In the genomic region with DNA sequence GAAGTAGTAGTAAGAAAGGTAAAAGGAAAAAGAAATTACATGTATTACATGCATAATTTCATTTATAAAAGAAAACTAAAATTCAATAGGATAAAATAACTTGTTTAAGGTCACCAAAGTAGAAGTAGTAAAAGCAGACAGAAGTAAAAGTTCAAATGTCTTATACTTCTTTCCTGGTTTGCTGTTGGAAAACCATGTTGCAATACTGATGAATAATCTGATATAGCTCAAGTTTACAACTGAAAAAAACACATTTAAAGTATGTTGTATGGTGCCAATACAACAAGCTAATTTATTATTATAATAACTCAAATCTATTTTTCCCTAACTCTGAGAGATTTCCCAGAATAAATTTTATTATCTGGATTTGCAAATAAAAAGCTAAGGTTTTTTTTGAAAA, we compare ENCODE assay signal across 25 cellular contexts.
DNase-seq lines count a peak whose midpoint lies in the region; ATAC-seq and TF ChIP-seq lines count a peak whose summit lies in the region.
"Had no signal": no experiment of that assay in that cellular context is flagged by ENCODE, and none has a peak within 500 bp of the region (broad histone marks: within the 10 kb centered on the region; RNA-seq: fewer than 3 reads in every experiment).

No MANE protein-coding gene starts in this region.

- ATAC-seq in stimulated activated naive CD8-positive, alpha-beta T cell treated with anti-CD3 and anti-CD28 coated beads, Interleukin-15, Interleukin-2, amounts not matched to agents 100 U/mL and 50 U/mL, for 24 hours: no peak
- no peak for ATAC-seq in central memory CD8-positive, alpha-beta T cell (replicated peaks; ENCODE audit: extremely low read depth, poor library complexity, severe bottlenecking)
- no peak for ATAC-seq in HG02610 (IDR thresholded peaks at IDR 0.05; ENCODE audit: unreplicated experiment)
- ATAC-seq: CD8-positive, alpha-beta T cell; GM23338; HCT116; SK-N-SH treated with all-trans-retinoic acid at 6 μM for 48 hours had no signal

- H3K36me3 Mint-ChIP-seq in stimulated activated naive CD8-positive, alpha-beta T cell treated with anti-CD3 and anti-CD28 coated beads, Interleukin-15, Interleukin-2, amounts not matched to agents 100 ng/mL and 50 ng/mL, for 24 hours (ENCODE audit: low read depth): peaks cover 84% of the 10 kb centered on the region
- peaks cover 59% of the 10 kb centered on the region for H3K36me3 Mint-ChIP-seq in central memory CD8-positive, alpha-beta T cell (ENCODE audit: insufficient read depth)
- H3K36me3 Mint-ChIP-seq in MCF 10A (ENCODE audit: insufficient read depth, unreplicated experiment): peaks cover 85% of the 10 kb centered on the region

- H3K27me3 Mint-ChIP-seq in stimulated activated naive CD8-positive, alpha-beta T cell treated with anti-CD3 and anti-CD28 coated beads, Interleukin-15, Interleukin-2, amounts not matched to agents 100 ng/mL and 50 ng/mL, for 24 hours: no peaks in the 10 kb centered on the region
- H3K27me3 Mint-ChIP-seq in central memory CD8-positive, alpha-beta T cell: no peaks in the 10 kb centered on the region
- H3K27me3 Mint-ChIP-seq in MCF 10A (ENCODE audit: insufficient read depth, unreplicated experiment): no peaks in the 10 kb centered on the region

- intact Hi-C loops in MCF 10A (cut with micrococcal nuclease): no loop called here

- no peak overlapping the region for H3K4me3 ChIP-seq in fibroblast of villous mesenchyme (ENCODE audit: low read depth, low read length)
- H3K4me3 ChIP-seq: GM23338, Peyer's patch had no signal

- H3K4me3 Mint-ChIP-seq in stimulated activated naive CD8-positive, alpha-beta T cell treated with anti-CD3 and anti-CD28 coated beads, Interleukin-15, Interleukin-2, amounts not matched to agents 100 ng/mL and 50 ng/mL, for 24 hours: no peak overlapping the region
- no peak overlapping the region for H3K4me3 Mint-ChIP-seq in central memory CD8-positive, alpha-beta T cell
- no peak overlapping the region for H3K4me3 Mint-ChIP-seq in MCF 10A (ENCODE audit: unreplicated experiment)
- H3K4me3 Mint-ChIP-seq: CD8-positive, alpha-beta T cell; GM23338 had no signal

- POLR2A ChIA-PET in MCF 10A (lab: Yijun Ruan, JAX): interaction anchor here (0.5 to 1.2 kb wide), 4 partner anchors 10 to 610 kb away, joined by 3 to 5 read pairs (median 3); no protein-coding TSS in a partner anchor

- H3K27ac Mint-ChIP-seq in stimulated activated naive CD8-positive, alpha-beta T cell treated with anti-CD3 and anti-CD28 coated beads, Interleukin-15, Interleukin-2, amounts not matched to agents 100 ng/mL and 50 ng/mL, for 24 hours: peak overlapping the region; percentile 5
- H3K27ac Mint-ChIP-seq in central memory CD8-positive, alpha-beta T cell (ENCODE audit: low read depth): peak overlapping the region; percentile 16
- no peak overlapping the region for H3K27ac Mint-ChIP-seq in MCF 10A (ENCODE audit: low read depth, unreplicated experiment)
- H3K27ac Mint-ChIP-seq: CD8-positive, alpha-beta T cell; GM23338 had no signal

- no peak for TF ChIP-seq CTCF in fibroblast of villous mesenchyme (IDR thresholded peaks at IDR 0.05; ENCODE audit: insufficient read depth, low read depth, low read length)
- no peak for TF ChIP-seq CTCF in MCF 10A (IDR thresholded peaks at IDR 0.05; ENCODE audit: unreplicated experiment)

- H3K4me1 Mint-ChIP-seq in stimulated activated naive CD8-positive, alpha-beta T cell treated with anti-CD3 and anti-CD28 coated beads, Interleukin-15, Interleukin-2, amounts not matched to agents 100 ng/mL and 50 ng/mL, for 24 hours (ENCODE audit: low read depth): no peaks in the 10 kb centered on the region
- peaks cover 15% of the 10 kb centered on the region for H3K4me1 Mint-ChIP-seq in central memory CD8-positive, alpha-beta T cell
- no peaks in the 10 kb centered on the region for H3K4me1 Mint-ChIP-seq in MCF 10A (ENCODE audit: insufficient read depth, unreplicated experiment)
- H3K4me1 Mint-ChIP-seq: GM23338 had no signal

- CTCF ChIA-PET in MCF 10A (lab: Yijun Ruan, JAX): interaction anchor here (0.7 kb wide), 1 partner anchor 21 kb away, joined by 4 read pairs; no protein-coding TSS in a partner anchor

- no peak for DNase-seq in stimulated activated naive CD8-positive, alpha-beta T cell treated with anti-CD3 and anti-CD28 coated beads, Interleukin-15, Interleukin-2, amounts not matched to agents 100 U/mL and 50 U/mL, for 24 hours
- no peak for DNase-seq in central memory CD8-positive, alpha-beta T cell (ENCODE audit: low spot score in 2 of 2)
- DNase-seq in fibroblast of villous mesenchyme (ENCODE audit: low read depth) (peak; percentile 32), MCF 10A (ENCODE audit: unreplicated experiment) (no peak), DMS114 treated with DMSO at 0.1 percent for 48 hours (lab: John Stamatoyannopoulos, UW; ENCODE audit: unreplicated experiment) (no peak)
- no peak for DNase-seq in activated naive CD4-positive, alpha-beta T cell treated with anti-CD3 and anti-CD28 coated beads, Interleukin-2, amount 50 U/mL, for 16 hours
- DNase-seq: AML-193; C1 segment of cervical spinal cord; Calu3; CD8-positive, alpha-beta T cell; DMS53; GDM1; Karpas-422; NCI-H1105; NCI-H146; NCI-H2029 treated with DMSO at 0.1 percent for 48 hours; NCI-H226; NCI-H524; NCI-H82; Peyer's patch had no signal

- no peaks in the 10 kb centered on the region for H3K9me3 Mint-ChIP-seq in stimulated activated naive CD8-positive, alpha-beta T cell treated with anti-CD3 and anti-CD28 coated beads, Interleukin-15, Interleukin-2, amounts not matched to agents 100 ng/mL and 50 ng/mL, for 24 hours
- H3K9me3 Mint-ChIP-seq in central memory CD8-positive, alpha-beta T cell: no peaks in the 10 kb centered on the region
- H3K9me3 Mint-ChIP-seq in MCF 10A (ENCODE audit: unreplicated experiment): no peaks in the 10 kb centered on the region
- H3K9me3 Mint-ChIP-seq: CD8-positive, alpha-beta T cell; GM23338 had no signal

- no TSS peak for BruUV-seq in MCF 10A (replicated peaks; lab: Mats Ljungman, UMichigan)
